In the genomic region with DNA sequence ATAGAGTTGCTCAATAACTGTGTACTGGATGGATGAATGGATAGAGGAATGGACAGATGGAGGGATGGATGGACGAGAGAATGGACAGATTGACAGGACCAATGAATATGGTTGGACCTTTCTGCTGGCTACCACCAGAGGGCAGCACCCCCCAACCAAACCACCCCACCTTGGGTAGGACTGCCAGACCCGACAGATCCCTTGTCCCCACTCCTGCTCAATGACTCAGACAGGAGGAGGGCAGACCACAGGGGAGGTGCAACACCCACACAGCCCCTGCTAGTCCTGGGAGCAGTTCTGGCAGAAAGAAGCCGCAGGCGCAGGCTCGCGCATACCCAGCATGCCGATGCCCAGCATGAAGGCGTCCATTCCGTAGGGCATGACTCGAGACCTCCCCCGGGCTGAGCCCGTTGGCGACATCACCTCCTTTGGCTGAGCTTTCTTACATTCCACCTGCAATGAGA, we compare ENCODE assay signal across 8 cellular contexts. TPM values are rescaled to one million over a fixed set of nuclear protein-coding genes. Genes with fewer than 3 reads are reported as not detected.
A peak's percentile ranks its signal among the peaks of the same experiment; 100 is the strongest.
DNase-seq lines count a peak whose midpoint lies in the region; ATAC-seq and TF ChIP-seq lines count a peak whose summit lies in the region.

No MANE protein-coding gene starts in this region.

- no peaks in the 10 kb centered on the region for H3K9me3 Mint-ChIP-seq in activated naive CD4-positive, alpha-beta T cell treated with anti-CD3 and anti-CD28 coated beads, Interleukin-2, amount 10 ng/mL, durations not matched to agents 7 days and 5 days
- H3K9me3 Mint-ChIP-seq in glutamatergic neuron (ENCODE audit: unreplicated experiment) (peaks cover 19% of the 10 kb centered on the region), type B pancreatic cell (no peaks in the 10 kb centered on the region)

- no peak overlapping the region for H3K27ac ChIP-seq in SK-N-MC

- no peaks in the 10 kb centered on the region for H3K9me3 ChIP-seq in SK-N-MC (ENCODE audit: low read depth, low read length)

- H3K9ac ChIP-seq in SK-N-MC (ENCODE audit: insufficient read length), result no peak overlapping the region

- H3K4me3 Mint-ChIP-seq in activated naive CD4-positive, alpha-beta T cell treated with anti-CD3 and anti-CD28 coated beads, Interleukin-2, amount 10 ng/mL, durations not matched to agents 7 days and 5 days, result no peak overlapping the region
- no peak overlapping the region for H3K4me3 Mint-ChIP-seq in glutamatergic neuron (ENCODE audit: unreplicated experiment)
- H3K4me3 Mint-ChIP-seq in type B pancreatic cell, result no peak overlapping the region

- no peak overlapping the region for H3K27ac Mint-ChIP-seq in activated naive CD4-positive, alpha-beta T cell treated with anti-CD3 and anti-CD28 coated beads, Interleukin-2, amount 10 ng/mL, durations not matched to agents 7 days and 5 days
- peak overlapping the region; percentile 88 for H3K27ac Mint-ChIP-seq in glutamatergic neuron (ENCODE audit: unreplicated experiment)
- H3K27ac Mint-ChIP-seq in type B pancreatic cell, result peak overlapping the region; percentile 8

- H3K36me3 ChIP-seq in SK-N-MC (ENCODE audit: insufficient read depth, low read length), result peaks cover 31% of the 10 kb centered on the region

- DNase-seq in ELF-1 (ENCODE audit: low read depth, low spot score) (peak; percentile 95), LNCaP clone FGC (ENCODE audit: low read depth) (peak; percentile 22), SK-N-MC (ENCODE audit: low read depth, low spot score) (peak; percentile 10), glutamatergic neuron (peak; percentile 85), posterior cingulate gyrus (peak; percentile 71 to 98 (median 84)), type B pancreatic cell (ENCODE audit: extremely low spot score, unreplicated experiment) (peak; percentile 83)
- DNase-seq in activated naive CD4-positive, alpha-beta T cell treated with anti-CD3 and anti-CD28 coated beads, Interleukin-2, amount 10 ng/mL, durations not matched to agents 7 days and 5 days, result peak; percentile 81

- peaks cover 48% of the 10 kb centered on the region for H3K27me3 Mint-ChIP-seq in activated naive CD4-positive, alpha-beta T cell treated with anti-CD3 and anti-CD28 coated beads, Interleukin-2, amount 10 ng/mL, durations not matched to agents 7 days and 5 days
- H3K27me3 Mint-ChIP-seq in glutamatergic neuron (ENCODE audit: unreplicated experiment) (peaks cover 15% of the 10 kb centered on the region), type B pancreatic cell (no peaks in the 10 kb centered on the region)

- no peaks in the 10 kb centered on the region for H3K36me3 Mint-ChIP-seq in activated naive CD4-positive, alpha-beta T cell treated with anti-CD3 and anti-CD28 coated beads, Interleukin-2, amount 10 ng/mL, durations not matched to agents 7 days and 5 days
- H3K36me3 Mint-ChIP-seq in glutamatergic neuron (ENCODE audit: unreplicated experiment), result peaks cover 9% of the 10 kb centered on the region
- peaks cover 22% of the 10 kb centered on the region for H3K36me3 Mint-ChIP-seq in type B pancreatic cell

- CTCF ChIA-PET in activated naive CD4-positive, alpha-beta T cell treated with anti-CD3 and anti-CD28 coated beads, Interleukin-2, amount 10 ng/mL, durations not matched to agents 7 days and 5 days (lab: Charles Lee), result interaction anchor here (0.6 to 1.6 kb wide), 14 partner anchors 10 to 206 kb away, joined by 3 to 19 read pairs (median 4); no protein-coding TSS in a partner anchor

- TF ChIP-seq CTCF in LNCaP clone FGC (IDR thresholded peaks at IDR 0.05; ENCODE audit: control insufficient read depth, extremely low read depth, insufficient read depth) (peak; percentile 90), glutamatergic neuron (IDR thresholded peaks at IDR 0.05; ENCODE audit: partially characterized antibody, unreplicated experiment) (peak; percentile 85), type B pancreatic cell (conservative IDR thresholded peaks at IDR 0.05) (peak; percentile 95)

- no peak for ATAC-seq in HG03175 (IDR thresholded peaks at IDR 0.05; ENCODE audit: unreplicated experiment)

- intact Hi-C loops in posterior cingulate gyrus (cut with DNase I), result loop anchor here (1.0 kb wide), 1 partner anchor 74 kb away; no protein-coding TSS in a partner anchor

- no peaks in the 10 kb centered on the region for H3K4me1 Mint-ChIP-seq in activated naive CD4-positive, alpha-beta T cell treated with anti-CD3 and anti-CD28 coated beads, Interleukin-2, amount 10 ng/mL, durations not matched to agents 7 days and 5 days
- H3K4me1 Mint-ChIP-seq in glutamatergic neuron (ENCODE audit: low read depth, unreplicated experiment) (peaks cover 38% of the 10 kb centered on the region), type B pancreatic cell (ENCODE audit: unreplicated experiment) (peaks cover 27% of the 10 kb centered on the region)

- no peak overlapping the region for H3K4me3 ChIP-seq in LNCaP clone FGC (ENCODE audit: low read depth, low read length)
- H3K4me3 ChIP-seq in SK-N-MC, result no peak overlapping the region

RNA-seq across cellular contexts. Expression of a gene that starts 12.4 kb away (rescaled TPM):
- total RNA-seq in glutamatergic neuron (ENCODE audit: unreplicated experiment) (229 TPM), type B pancreatic cell (ENCODE audit: low replicate concordance) (22.0 and 71.7 TPM in 2 replicates)

RNA-seq across cellular contexts. Expression of a gene that starts 29.0 kb away (rescaled TPM):
- total RNA-seq in glutamatergic neuron (ENCODE audit: unreplicated experiment) (not detected), type B pancreatic cell (ENCODE audit: low replicate concordance) (not detected in 2 replicates)

RNA-seq across cellular contexts. Expression of a gene that starts 54.5 kb away (rescaled TPM):
- total RNA-seq in glutamatergic neuron (ENCODE audit: unreplicated experiment), result 3.8 TPM
- 2.0 and 2.7 TPM in 2 replicates for total RNA-seq in type B pancreatic cell (ENCODE audit: low replicate concordance)

Comparison
In these comparisons a context has a peak if more than half of its experiments do, and no peak if none do; other contexts are left out.
1. DNase-seq: peak in every context shown above with its lines; median percentile 95 in ELF-1; 85 in glutamatergic neuron; 84 in posterior cingulate gyrus; 83 in type B pancreatic cell; 81 in activated naive CD4-positive, alpha-beta T cell treated with anti-CD3 and anti-CD28 coated beads, Interleukin-2, amount 10 ng/mL, durations not matched to agents 7 days and 5 days; 22 in LNCaP clone FGC; 10 in SK-N-MC.